19 cellular contexts compared by ENCODE assay signal in genomic region chr2:128783896-128784295, GRCh38.
DNase-seq lines count a peak whose midpoint lies in the region; ATAC-seq, FAIRE-seq and TF ChIP-seq lines count a peak whose summit lies in the region.
"Had no signal": no experiment of that assay in that cellular context is flagged by ENCODE, and none has a peak within 500 bp of the region (broad histone marks: within the 10 kb centered on the region; RNA-seq: fewer than 3 reads in every experiment).

No MANE protein-coding gene starts in this region.

- H3K4me1 ChIP-seq in vagina (peaks cover 8% of the 10 kb centered on the region), HepG2 (ENCODE audit: insufficient read depth, low read length) (no peaks in the 10 kb centered on the region)
- H3K4me1 ChIP-seq: HAP-1 had no signal

- intact Hi-C loops in vagina (cut with DNase I), result no loop called here
- intact Hi-C loops in HepG2 (cut with micrococcal nuclease; ENCODE audit: unreplicated experiment), result no loop called here

- H3K27ac ChIP-seq in vagina (no peak overlapping the region), HepG2 (ENCODE audit: extremely low read length, insufficient read depth, low read length) (no peak overlapping the region)
- H3K27ac ChIP-seq: BLaER1 treated with 17β-estradiol and CSF1 and Interleukin-3, amounts not matched to agents 10 nM and 100 nM had no signal

- in situ Hi-C loops in HepG2 (cut with HindIII; ENCODE audit: extremely low pct_ligation_motif_present, low pct_unique_long_range_greater_than_20kb), result no loop called here

- H3K9me3 Mint-ChIP-seq in type B pancreatic cell, result no peaks in the 10 kb centered on the region

- no peak for ATAC-seq in HepG2

- H3K9ac ChIP-seq in HepG2 (ENCODE audit: insufficient read depth, low read depth, low read length), result no peak overlapping the region
- H3K9ac ChIP-seq: BLaER1 treated with 17β-estradiol and CSF1 and Interleukin-3, amounts not matched to agents 10 nM and 100 nM had no signal

- H2AFZ ChIP-seq in HepG2 (ENCODE audit: low read length), result no peak overlapping the region

- no peak overlapping the region for H3K27ac Mint-ChIP-seq in type B pancreatic cell

- no peak for FAIRE-seq in HepG2 (lab: Jason Lieb, UNC)

- H3K27me3 ChIP-seq in vagina (no peaks in the 10 kb centered on the region), HepG2 (ENCODE audit: control insufficient read depth in 1 of 2, insufficient read depth in 2 of 2, low read length in 2 of 2) (peaks cover 3 to 65% of the 10 kb centered on the region in 2 experiments; a peak in 3 of 5 replicates)
- H3K27me3 ChIP-seq: BLaER1 treated with 17β-estradiol and CSF1 and Interleukin-3, amounts not matched to agents 10 nM and 100 nM had no signal

- H3K27me3 Mint-ChIP-seq in type B pancreatic cell, result peaks cover 6% of the 10 kb centered on the region

- DNase-seq in activated CD8-positive, alpha-beta memory T cell treated with anti-CD3 and anti-CD28 coated beads for 24 hours, result peak; percentile 26
- DNase-seq in activated CD8-positive, alpha-beta memory T cell treated with anti-CD3 and anti-CD28 coated beads, Interleukin-2, amount 50 U/mL, for 48 hours, result no peak
- DNase-seq in ecto neural progenitor cell (ENCODE audit: low spot score) (peak; percentile 17), medulla oblongata (ENCODE audit: extremely low spot score) (peak; percentile 47), vagina (ENCODE audit: extremely low spot score in 2 of 2) (peak; percentile 31 to 32), type B pancreatic cell (ENCODE audit: extremely low spot score, unreplicated experiment) (no peak), 8988T (no peak), HepG2 (ENCODE audit: low spot score) (no peak)
- DNase-seq: CD8-positive, alpha-beta memory T cell; DMS79 treated with DMSO at 0.1 percent for 48 hours; Karpas-422; MM.1S; NCI-H1092 treated with DMSO at 0.1 percent for 48 hours; NCI-H1694 treated with DMSO at 0.1 percent for 48 hours; NCI-H2107; NCI-H2227 treated with DMSO at 0.1 percent for 48 hours; NCI-H526 had no signal

- peaks cover 7% of the 10 kb centered on the region for H3K4me1 Mint-ChIP-seq in type B pancreatic cell (ENCODE audit: unreplicated experiment)
- H3K4me1 Mint-ChIP-seq: CD8-positive, alpha-beta memory T cell had no signal

- WGBS in HepG2 (ENCODE audit: low lambda C conversion rate), result 10% methylated on average over 6 of the region's 10 CpGs

- no TSS peak for BruUV-seq in HepG2 (replicated peaks; lab: Mats Ljungman, UMichigan)

- no peak overlapping the region for H3K4me3 ChIP-seq in vagina
- H3K4me3 ChIP-seq in HepG2 (replicated peaks in 1 of 3; ENCODE audit: insufficient read depth in 1 of 3, low read depth in 2 of 3, low read length in 3 of 3), result no peak overlapping the region
- H3K4me3 ChIP-seq: BLaER1 treated with 17β-estradiol and CSF1 and Interleukin-3, amounts not matched to agents 10 nM and 100 nM; HAP-1 had no signal

- CTCF ChIA-PET in HepG2 (lab: Yijun Ruan, JAX; ENCODE audit: low intra/inter-chr PET ratio, low total read pairs), result no interaction called here

- H3K36me3 Mint-ChIP-seq in type B pancreatic cell, result no peaks in the 10 kb centered on the region
- H3K36me3 Mint-ChIP-seq: CD8-positive, alpha-beta memory T cell had no signal

- H4K20me1 ChIP-seq in HepG2 (ENCODE audit: insufficient read depth, low read length), result no peaks in the 10 kb centered on the region
- H4K20me1 ChIP-seq: BLaER1 treated with 17β-estradiol and CSF1 and Interleukin-3, amounts not matched to agents 10 nM and 100 nM had no signal

- no peak for TF ChIP-seq RAD21 in HepG2 (CRISPR knock-in tag; IDR thresholded peaks at IDR 0.05)

- TF ChIP-seq POLR2A in vagina (IDR thresholded peaks at IDR 0.05) (no peak), HepG2 (IDR thresholded peaks at IDR 0.05; ENCODE audit: insufficient read depth in 1 of 2, low read depth in 2 of 2, low read length in 2 of 2) (no peak)

- no peak overlapping the region for H3K4me3 Mint-ChIP-seq in type B pancreatic cell
- H3K4me3 Mint-ChIP-seq: CD8-positive, alpha-beta memory T cell had no signal

- POLR2A ChIA-PET in HepG2 (lab: Yijun Ruan, JAX), result no interaction called here

- TF ChIP-seq EP300 in HepG2 (IDR thresholded peaks at IDR 0.05; ENCODE audit: low read depth in 2 of 2, low read length in 2 of 2) (no peak), HepG2 (CRISPR knock-in tag; IDR thresholded peaks at IDR 0.05; ENCODE audit: borderline replicate concordance) (no peak)

- H3K9me3 ChIP-seq in vagina, result no peaks in the 10 kb centered on the region
- H3K9me3 ChIP-seq in HepG2 (ENCODE audit: low read length), result no peaks in the 10 kb centered on the region
- H3K9me3 ChIP-seq: HAP-1 had no signal

- H3K4me2 ChIP-seq in HepG2 (ENCODE audit: low read depth, low read length), result no peak overlapping the region

- no peak for TF ChIP-seq CTCF in vagina (IDR thresholded peaks at IDR 0.05)
- TF ChIP-seq CTCF in type B pancreatic cell (conservative IDR thresholded peaks at IDR 0.05), result no peak
- TF ChIP-seq CTCF in HepG2 (CRISPR knock-in tag; IDR thresholded peaks at IDR 0.05), result no peak

- no peaks in the 10 kb centered on the region for H3K79me2 ChIP-seq in HepG2 (ENCODE audit: insufficient read depth, low read length)

- no peaks in the 10 kb centered on the region for H3K36me3 ChIP-seq in vagina
- no peaks in the 10 kb centered on the region for H3K36me3 ChIP-seq in HepG2 (replicated peaks in 1 of 2; ENCODE audit: control insufficient read depth in 1 of 2, insufficient read depth in 2 of 2, low read length in 2 of 2)
- H3K36me3 ChIP-seq: BLaER1 treated with 17β-estradiol and CSF1 and Interleukin-3, amounts not matched to agents 10 nM and 100 nM; HAP-1 had no signal

TF ChIP-seq in HepG2, 621 proteins besides CTCF, POLR2A, EP300 and RAD21:
- TF ChIP-seq ZNF335 (CRISPR knock-in tag; IDR thresholded peaks at IDR 0.05), result no peak
- TF ChIP-seq ZSCAN29 (CRISPR knock-in tag; conservative IDR thresholded peaks at IDR 0.05), result no peak
- TF ChIP-seq HNRNPH1 (optimal IDR thresholded peaks at IDR 0.05; ENCODE audit: low read depth, low read length), result no peak
- no peak for TF ChIP-seq ZNF512B (CRISPR knock-in tag; IDR thresholded peaks at IDR 0.05; ENCODE audit: borderline replicate concordance)
- TF ChIP-seq ZNF816 (CRISPR knock-in tag; IDR thresholded peaks at IDR 0.05; ENCODE audit: borderline replicate concordance), result no peak
- no peak for TF ChIP-seq CBX1 (IDR thresholded peaks at IDR 0.05; ENCODE audit: low read depth)

Comparison
In these comparisons a context has a peak if more than half of its experiments do, and no peak if none do; other contexts are left out.
1. DNase-seq: peak in activated CD8-positive, alpha-beta memory T cell treated with anti-CD3 and anti-CD28 coated beads for 24 hours (single experiment), ecto neural progenitor cell (single experiment), medulla oblongata (single experiment) and vagina (2 of 2); none in activated CD8-positive, alpha-beta memory T cell treated with anti-CD3 and anti-CD28 coated beads, Interleukin-2, amount 50 U/mL, for 48 hours (single experiment), type B pancreatic cell (single experiment), 8988T (single experiment) and HepG2 (single experiment).